ENCODE assay signal across 9 cellular contexts in the genomic region with DNA sequence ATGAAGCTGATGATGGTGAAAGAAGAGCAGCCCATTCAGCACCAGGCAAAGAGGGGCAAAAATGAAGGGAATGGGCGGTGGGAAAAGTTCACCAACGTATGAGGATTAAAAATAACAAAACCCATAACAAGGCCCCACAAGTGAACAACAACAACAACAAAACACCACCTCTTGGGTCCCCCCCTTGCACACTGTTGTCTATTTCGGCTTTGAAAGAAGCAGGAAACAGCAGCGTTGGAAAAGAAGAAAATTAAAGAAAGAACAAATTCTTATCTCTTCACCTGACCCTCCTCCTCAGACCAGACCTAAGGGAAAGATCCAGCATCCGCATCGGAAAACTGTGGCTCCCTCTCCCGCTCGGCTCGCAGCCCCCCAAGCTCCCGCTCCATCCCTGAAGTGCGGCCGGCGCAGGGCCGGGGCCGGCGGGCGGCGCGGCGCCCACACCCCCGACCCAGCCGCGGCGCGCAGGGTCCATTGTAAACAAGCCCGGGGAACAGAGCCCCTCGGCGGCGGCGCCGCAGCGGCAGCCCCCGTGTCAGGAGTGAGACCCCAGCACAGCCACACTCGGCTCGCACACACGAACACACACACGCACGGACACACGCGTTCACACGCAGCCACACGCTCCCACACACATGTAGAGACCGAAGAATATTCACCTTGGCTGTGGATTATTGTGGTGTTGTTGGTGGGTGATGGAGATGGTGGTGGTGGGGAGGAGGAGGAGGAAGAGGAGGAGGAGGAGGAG. TPM values are rescaled to one million over a fixed set of nuclear protein-coding genes. Genes with fewer than 3 reads are reported as not detected.
DNase-seq lines count a peak whose midpoint lies in the region; ATAC-seq, FAIRE-seq and TF ChIP-seq lines count a peak whose summit lies in the region.
"Had no signal": no experiment of that assay in that cellular context is flagged by ENCODE, and none has a peak within 500 bp of the region (broad histone marks: within the 10 kb centered on the region; RNA-seq: fewer than 3 reads in every experiment).

No MANE protein-coding gene starts in this region.

- H4K20me1 ChIP-seq in astrocyte (ENCODE audit: insufficient read depth, low read length) = no peaks in the 10 kb centered on the region
- no peaks in the 10 kb centered on the region for H4K20me1 ChIP-seq in smooth muscle cell (ENCODE audit: low read depth)

- H3K4me3 Mint-ChIP-seq in astrocyte (ENCODE audit: unreplicated experiment) = peak overlapping the region; percentile 98

- H3K27me3 ChIP-seq in astrocyte (ENCODE audit: insufficient read depth, low read length) (no peaks in the 10 kb centered on the region), iPS-20b (ENCODE audit: insufficient read depth, low read length) (no peaks in the 10 kb centered on the region), smooth muscle cell (ENCODE audit: low read depth) (no peaks in the 10 kb centered on the region)

- H3K4me3 ChIP-seq in GM08714 (ENCODE audit: low read length) = peak overlapping the region; percentile 88
- H3K4me3 ChIP-seq in astrocyte (ENCODE audit: insufficient read depth, low read depth, low read length) = peak overlapping the region; percentile 95
- peak overlapping the region; percentile 76 for H3K4me3 ChIP-seq in iPS-20b (ENCODE audit: low read length)
- H3K4me3 ChIP-seq in smooth muscle cell = peak overlapping the region; percentile 79

- 1% methylated on average over 41 of the region's 43 CpGs for WGBS in smooth muscle cell (ENCODE audit: low lambda C conversion rate)

- no peak for FAIRE-seq in astrocyte (lab: Jason Lieb, UNC)
- FAIRE-seq: TTC549 had no signal

- TF ChIP-seq CTCF in astrocyte (IDR thresholded peaks at IDR 0.05; ENCODE audit: insufficient read depth, low read depth, low read length) (no peak), smooth muscle cell (IDR thresholded peaks at IDR 0.05; ENCODE audit: borderline replicate concordance, insufficient read depth, poor library complexity, severe bottlenecking) (no peak)

- H3K9ac ChIP-seq in astrocyte (ENCODE audit: low read length) (peak overlapping the region; percentile 100), iPS-20b (ENCODE audit: low read depth, low read length) (peak overlapping the region; percentile 100; the same call in 1 of the 2 replicates), smooth muscle cell (ENCODE audit: low read depth) (peak overlapping the region; percentile 100)

- H3K36me3 ChIP-seq in KOPT-K1 (ENCODE audit: insufficient read depth, low read length) (peaks cover 2% of the 10 kb centered on the region; the same call in 1 of the 2 replicates), astrocyte (ENCODE audit: insufficient read depth, low read length) (no peaks in the 10 kb centered on the region), iPS-20b (ENCODE audit: insufficient read depth, low read depth, low read length) (peaks cover 9% of the 10 kb centered on the region; the same call in 1 of the 2 replicates), smooth muscle cell (ENCODE audit: low read depth) (no peaks in the 10 kb centered on the region)

- no peaks in the 10 kb centered on the region for H3K9me3 Mint-ChIP-seq in astrocyte (ENCODE audit: unreplicated experiment)

- H2AFZ ChIP-seq in astrocyte (ENCODE audit: low read depth, low read length) (peak overlapping the region; percentile 77), smooth muscle cell (ENCODE audit: low read depth) (peak overlapping the region; percentile 59)

- H3K36me3 Mint-ChIP-seq in astrocyte (ENCODE audit: low read depth, unreplicated experiment) = no peaks in the 10 kb centered on the region

- H3K27ac Mint-ChIP-seq in astrocyte (ENCODE audit: unreplicated experiment) = peak overlapping the region; percentile 94

- no peak for ATAC-seq in HG02759 (IDR thresholded peaks at IDR 0.05; ENCODE audit: unreplicated experiment)

- peak overlapping the region; percentile 100 for H3K4me2 ChIP-seq in astrocyte (ENCODE audit: low read length)
- H3K4me2 ChIP-seq in smooth muscle cell = peak overlapping the region; percentile 93

- peaks cover 23% of the 10 kb centered on the region for H3K4me1 Mint-ChIP-seq in astrocyte (ENCODE audit: low read depth, unreplicated experiment)

- H3F3A ChIP-seq in smooth muscle cell (ENCODE audit: low read depth) = no peaks in the 10 kb centered on the region

- H3K79me2 ChIP-seq in astrocyte (ENCODE audit: insufficient read depth, low read length) (peaks cover 57% of the 10 kb centered on the region), smooth muscle cell (ENCODE audit: low read depth) (peaks cover 78% of the 10 kb centered on the region)

- no peaks in the 10 kb centered on the region for H3K9me3 ChIP-seq in KOPT-K1 (ENCODE audit: insufficient read depth, low read length, poor library complexity, severe bottlenecking)
- H3K9me3 ChIP-seq in astrocyte (ENCODE audit: insufficient read depth, low read depth, low read length) = no peaks in the 10 kb centered on the region
- H3K9me3 ChIP-seq in iPS-20b (ENCODE audit: insufficient read depth, low read depth, low read length) = no peaks in the 10 kb centered on the region
- no peaks in the 10 kb centered on the region for H3K9me3 ChIP-seq in smooth muscle cell (replicated peaks; ENCODE audit: low read depth)

- no peaks in the 10 kb centered on the region for H3K27me3 Mint-ChIP-seq in astrocyte (ENCODE audit: low read depth, unreplicated experiment)

- DNase-seq in astrocyte (ENCODE audit: low read depth) = no peak
- peak; percentile 50 for DNase-seq in smooth muscle cell (lab: John Stamatoyannopoulos, UW; ENCODE audit: unreplicated experiment)
- no peak for DNase-seq in cerebellum (ENCODE audit: low spot score)
- DNase-seq in hepatic stellate cell (ENCODE audit: low spot score) = no peak

- H3K27ac ChIP-seq in KOPT-K1 (ENCODE audit: low read depth, low read length, poor library complexity, severe bottlenecking) (peak overlapping the region; percentile 99), astrocyte (ENCODE audit: low read depth, low read length) (peak overlapping the region; percentile 100), iPS-20b (ENCODE audit: low read length) (peak overlapping the region; percentile 85), smooth muscle cell (ENCODE audit: low read depth) (peak overlapping the region; percentile 100)

- H3K4me1 ChIP-seq in astrocyte (ENCODE audit: insufficient read depth, low read length) = peaks cover 10% of the 10 kb centered on the region
- H3K4me1 ChIP-seq in iPS-20b (ENCODE audit: insufficient read depth, low read length) = peaks cover 24% of the 10 kb centered on the region
- peaks cover 50% of the 10 kb centered on the region for H3K4me1 ChIP-seq in smooth muscle cell (ENCODE audit: low read depth)

RNA-seq across cellular contexts. Expression of a gene that starts 0.5 kb away (rescaled TPM):
- total RNA-seq in astrocyte (12.1 and 12.6 TPM in 2 replicates), smooth muscle cell (8.7 and 14.1 TPM in 2 replicates), cerebellum (60.9 TPM)
- 4.4 and 5.0 TPM in 2 replicates for polyA plus RNA-seq in smooth muscle cell
